In the genomic region with DNA sequence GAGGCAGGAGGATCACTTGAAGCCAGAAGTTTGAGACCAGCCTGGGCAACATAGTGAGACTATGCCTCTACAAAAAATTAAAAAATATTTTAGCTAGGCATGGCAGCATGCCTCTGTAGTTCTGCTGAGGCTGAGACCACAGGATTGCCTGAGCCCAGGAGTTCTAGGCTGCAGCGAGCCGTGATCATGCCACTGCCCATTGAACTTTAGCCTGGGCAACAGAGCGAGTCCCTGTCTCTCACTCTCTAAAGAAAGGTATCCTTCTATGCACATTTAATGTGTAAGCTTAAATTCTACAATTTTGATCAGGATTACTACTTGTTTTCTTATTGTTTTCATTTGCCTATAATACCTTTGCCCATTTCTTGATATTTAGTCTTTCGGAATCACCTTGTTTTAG, we compare ENCODE assay signal across 20 cellular contexts. TPM values are rescaled to one million over a fixed set of nuclear protein-coding genes. Genes with fewer than 3 reads are reported as not detected.
DNase-seq lines count a peak whose midpoint lies in the region; ATAC-seq, FAIRE-seq and TF ChIP-seq lines count a peak whose summit lies in the region.
"Had no signal": no experiment of that assay in that cellular context is flagged by ENCODE, and none has a peak within 500 bp of the region (broad histone marks: within the 10 kb centered on the region; RNA-seq: fewer than 3 reads in every experiment).

No MANE protein-coding gene starts in this region.

- TF ChIP-seq EP300 in HepG2 (IDR thresholded peaks at IDR 0.05; ENCODE audit: low read depth in 2 of 2, low read length in 2 of 2), result no peak
- TF ChIP-seq EP300 in HepG2 (CRISPR knock-in tag; IDR thresholded peaks at IDR 0.05; ENCODE audit: borderline replicate concordance), result no peak

- in situ Hi-C loops in HepG2 (cut with HindIII; ENCODE audit: extremely low pct_ligation_motif_present, low pct_unique_long_range_greater_than_20kb), result no loop called here

- no peak for DNase-seq in HepG2 (ENCODE audit: low spot score)
- no peak for DNase-seq in left lobe of liver (ENCODE audit: low spot score)
- peak; percentile 37 for DNase-seq in renal cortical epithelial cell (ENCODE audit: low read depth)
- DNase-seq in D341Med (ENCODE audit: low spot score), result no peak
- DNase-seq in putamen (ENCODE audit: low spot score), result no peak
- DNase-seq: AML-193; BE2C; CD4-positive, alpha-beta T cell; CD8-positive, alpha-beta memory T cell; DMS53; DMS79 treated with DMSO at 0.1 percent for 48 hours; GF-D8; GOT3; HFFc6 had no signal

- no peak for ATAC-seq in HepG2
- peak; percentile 98 for ATAC-seq in left lobe of liver

- no peak overlapping the region for H3K4me2 ChIP-seq in HepG2 (ENCODE audit: low read depth, low read length)
- H3K4me2 ChIP-seq: BLaER1 treated with 17β-estradiol and CSF1 and Interleukin-3, amounts not matched to agents 10 nM and 100 nM had no signal

- no peaks in the 10 kb centered on the region for H3K79me2 ChIP-seq in HepG2 (ENCODE audit: insufficient read depth, low read length)

- no peak for FAIRE-seq in HepG2 (lab: Jason Lieb, UNC)
- FAIRE-seq: GM12891, H54 had no signal

- TF ChIP-seq CTCF in liver (IDR thresholded peaks at IDR 0.05; ENCODE audit: low read depth, low read length, missing input control) (no peak), HepG2 (CRISPR knock-in tag; IDR thresholded peaks at IDR 0.05) (no peak)

- H3K36me3 ChIP-seq in liver (ENCODE audit: control insufficient read depth in 4 of 4, insufficient read depth in 3 of 4, low read depth in 1 of 4, low read length in 3 of 4) (peaks cover 0 to 1% (median 0%) of the 10 kb centered on the region in 4 donors), HepG2 (replicated peaks in 1 of 2; ENCODE audit: control insufficient read depth in 1 of 2, insufficient read depth in 2 of 2, low read length in 2 of 2) (no peaks in the 10 kb centered on the region)
- H3K36me3 ChIP-seq: BE2C, HAP-1 had no signal

- H3K9ac ChIP-seq in liver (ENCODE audit: low read depth in 1 of 2, low read length in 2 of 2), result no peak overlapping the region
- H3K9ac ChIP-seq in HepG2 (ENCODE audit: insufficient read depth, low read depth, low read length), result no peak overlapping the region
- H3K9ac ChIP-seq: BLaER1 treated with 17β-estradiol and CSF1 and Interleukin-3, amounts not matched to agents 10 nM and 100 nM had no signal

- TF ChIP-seq RAD21 in liver (IDR thresholded peaks at IDR 0.05) (no peak), HepG2 (CRISPR knock-in tag; IDR thresholded peaks at IDR 0.05) (no peak)

- H2AFZ ChIP-seq in HepG2 (ENCODE audit: low read length), result no peak overlapping the region

- TF ChIP-seq POLR2A in HepG2 (IDR thresholded peaks at IDR 0.05; ENCODE audit: insufficient read depth in 1 of 2, low read depth in 2 of 2, low read length in 2 of 2), result no peak

- CTCF ChIA-PET in HepG2 (lab: Yijun Ruan, JAX; ENCODE audit: low intra/inter-chr PET ratio, low total read pairs), result no interaction called here

- 58% methylated on average over 4 of the region's 4 CpGs for WGBS in liver
- WGBS in HepG2 (ENCODE audit: low lambda C conversion rate), result 85% methylated on average over 4 of the region's 4 CpGs

- H3K27me3 ChIP-seq in liver (ENCODE audit: control insufficient read depth in 4 of 4, insufficient read depth in 4 of 4, low read length in 3 of 4), result no peaks in the 10 kb centered on the region
- H3K27me3 ChIP-seq in HepG2 (ENCODE audit: control insufficient read depth in 1 of 2, insufficient read depth in 2 of 2, low read length in 2 of 2), result no peaks in the 10 kb centered on the region
- H3K27me3 ChIP-seq: BE2C; BLaER1 treated with 17β-estradiol and CSF1 and Interleukin-3, amounts not matched to agents 10 nM and 100 nM had no signal

- H3K9me3 ChIP-seq in liver (ENCODE audit: control insufficient read depth in 4 of 4, low read length in 3 of 4) (no peaks in the 10 kb centered on the region), HepG2 (ENCODE audit: low read length) (no peaks in the 10 kb centered on the region)
- H3K9me3 ChIP-seq: BE2C; BLaER1 treated with 17β-estradiol and CSF1 and Interleukin-3, amounts not matched to agents 10 nM and 100 nM; HAP-1 had no signal

- no TSS peak for BruUV-seq in HepG2 (replicated peaks; lab: Mats Ljungman, UMichigan)

- POLR2A ChIA-PET in HepG2 (lab: Yijun Ruan, JAX), result no interaction called here

- no peak overlapping the region for H3K4me3 ChIP-seq in liver (ENCODE audit: low read depth in 1 of 3, low read length in 3 of 3)
- H3K4me3 ChIP-seq in HepG2 (replicated peaks in 1 of 3; ENCODE audit: insufficient read depth in 1 of 3, low read depth in 2 of 3, low read length in 3 of 3), result no peak overlapping the region
- H3K4me3 ChIP-seq: BLaER1 treated with 17β-estradiol and CSF1 and Interleukin-3, amounts not matched to agents 10 nM and 100 nM; HAP-1 had no signal

- peaks cover 0 to 5% (median 2%) of the 10 kb centered on the region in 4 donors for H3K4me1 ChIP-seq in liver (ENCODE audit: control insufficient read depth in 4 of 4, insufficient read depth in 4 of 4, low read length in 3 of 4)
- H3K4me1 ChIP-seq in HepG2 (ENCODE audit: insufficient read depth, low read length), result peaks cover 7% of the 10 kb centered on the region
- H3K4me1 ChIP-seq: BLaER1 treated with 17β-estradiol and CSF1 and Interleukin-3, amounts not matched to agents 10 nM and 100 nM; HAP-1 had no signal

- intact Hi-C loops in HepG2 (cut with micrococcal nuclease; ENCODE audit: unreplicated experiment), result no loop called here

- no peak overlapping the region for H3K27ac ChIP-seq in liver (ENCODE audit: low read depth in 1 of 2, low read length in 2 of 2)
- H3K27ac ChIP-seq in HepG2 (ENCODE audit: extremely low read length, insufficient read depth, low read length), result no peak overlapping the region
- H3K27ac ChIP-seq: 22Rv1; BLaER1 treated with 17β-estradiol and CSF1 and Interleukin-3, amounts not matched to agents 10 nM and 100 nM had no signal

- H4K20me1 ChIP-seq in HepG2 (ENCODE audit: insufficient read depth, low read length), result no peaks in the 10 kb centered on the region

TF ChIP-seq in liver, 16 proteins besides CTCF, POLR2A, EP300 and RAD21 (continues in another document):
- TF ChIP-seq HNF4A (conservative IDR thresholded peaks at IDR 0.05) (peak; percentile 57 to 62), JUND (IDR thresholded peaks at IDR 0.05) (no peak)

TF ChIP-seq in HepG2, 621 proteins besides CTCF, POLR2A, EP300 and RAD21 (continues in another document):
- no peak for TF ChIP-seq SAFB2 (CRISPR knock-in tag; IDR thresholded peaks at IDR 0.05; ENCODE audit: borderline replicate concordance, low read depth)

RNA-seq across cellular contexts. Expression of a gene that starts 26.8 kb away (rescaled TPM):
- 10 to 100 TPM; 18.1 to 57.0 TPM for total RNA-seq in liver
- polyA plus RNA-seq in liver, result 10 to 100 TPM; 18.5 to 30.4 TPM
- 32.8 and 45.5 TPM in 2 replicates for total RNA-seq in HepG2 (2016; rRNA removed; fragmentation: Illumina TruSeq; extraction: Trizol)
- total RNA-seq in HepG2 (2016; cell fraction: cytosol; rRNA removed; fragmentation: Illumina TruSeq; extraction: Trizol; ENCODE audit: low read depth), result 72.1 and 80.6 TPM in 2 replicates
- total RNA-seq in HepG2 (2016; cell fraction: insoluble cytoplasmic fraction; rRNA removed; fragmentation: Illumina TruSeq; extraction: Trizol), result 34.2 and 46.1 TPM in 2 replicates
- 33.4 and 33.6 TPM in 2 replicates for total RNA-seq in HepG2 (2016; cell fraction: membrane; rRNA removed; fragmentation: Illumina TruSeq; extraction: Trizol)
- 29.3 and 32.8 TPM in 2 replicates for total RNA-seq in HepG2 (2016; cell fraction: nucleus; rRNA removed; fragmentation: Illumina TruSeq; extraction: Trizol)
- 15.5 and 17.6 TPM in 2 replicates for polyA plus RNA-seq in HepG2 (2011; rRNA removed)
- polyA plus RNA-seq in HepG2 (2011; cell fraction: cytosol; rRNA removed), result 17.8 and 18.0 TPM in 2 replicates
- 10.2 and 12.7 TPM in 2 replicates for polyA plus RNA-seq in HepG2 (2011; cell fraction: nucleus; rRNA removed)
- 11.5 and 15.3 TPM in 2 replicates for polyA plus RNA-seq in HepG2 (2012)
- polyA plus RNA-seq in HepG2 (2016; cell fraction: cytosol; fragmentation: Illumina TruSeq; extraction: Trizol; ENCODE audit: low read depth), result 1.6 and 1.9 TPM in 2 replicates
- polyA plus RNA-seq in HepG2 (2016; cell fraction: insoluble cytoplasmic fraction; fragmentation: Illumina TruSeq; extraction: Trizol; ENCODE audit: low read depth), result 29.5 and 33.0 TPM in 2 replicates
- 4.7 and 5.0 TPM in 2 replicates for polyA plus RNA-seq in HepG2 (2016; cell fraction: membrane; fragmentation: Illumina TruSeq; extraction: Trizol; ENCODE audit: low read depth)
- polyA plus RNA-seq in HepG2 (2016; cell fraction: nucleus; fragmentation: Illumina TruSeq; extraction: Trizol; ENCODE audit: insufficient read depth, low read depth), result 15.1 and 15.4 TPM in 2 replicates
- polyA minus RNA-seq in HepG2 (2011; rRNA and poly(A)+ RNA removed; ENCODE audit: low replicate concordance), result 26.0 and 77.8 TPM in 2 replicates
- 18.2 and 19.0 TPM in 2 replicates for polyA minus RNA-seq in HepG2 (2011; cell fraction: cytosol; rRNA and poly(A)+ RNA removed)
- polyA minus RNA-seq in HepG2 (2011; cell fraction: nucleus; rRNA and poly(A)+ RNA removed), result 41.5 and 42.8 TPM in 2 replicates
- total RNA-seq in left lobe of liver, result 29.7 TPM
- 52.4 and 62.3 TPM in 2 replicates for total RNA-seq in renal cortical epithelial cell

RNA-seq across cellular contexts. Expression of a gene that starts 41.5 kb away (rescaled TPM):
- total RNA-seq in liver, result 10 to 100 TPM; 27.7 to 36.0 TPM
- polyA plus RNA-seq in liver, result 10 to 100 TPM; 14.0 to 23.3 TPM
- 66.3 and 138 TPM in 2 replicates for total RNA-seq in HepG2 (2016; rRNA removed; fragmentation: Illumina TruSeq; extraction: Trizol)
- total RNA-seq in HepG2 (2016; cell fraction: cytosol; rRNA removed; fragmentation: Illumina TruSeq; extraction: Trizol; ENCODE audit: low read depth), result 16.9 and 17.5 TPM in 2 replicates
- total RNA-seq in HepG2 (2016; cell fraction: insoluble cytoplasmic fraction; rRNA removed; fragmentation: Illumina TruSeq; extraction: Trizol), result 67.4 and 133 TPM in 2 replicates
- total RNA-seq in HepG2 (2016; cell fraction: membrane; rRNA removed; fragmentation: Illumina TruSeq; extraction: Trizol), result 39.0 and 53.3 TPM in 2 replicates
- total RNA-seq in HepG2 (2016; cell fraction: nucleus; rRNA removed; fragmentation: Illumina TruSeq; extraction: Trizol), result 49.0 and 49.9 TPM in 2 replicates
- polyA plus RNA-seq in HepG2 (2011; rRNA removed), result 25.7 and 37.8 TPM in 2 replicates
- polyA plus RNA-seq in HepG2 (2011; cell fraction: cytosol; rRNA removed), result 15.6 and 21.6 TPM in 2 replicates
- 7.0 and 7.2 TPM in 2 replicates for polyA plus RNA-seq in HepG2 (2011; cell fraction: nucleus; rRNA removed)
- polyA plus RNA-seq in HepG2 (2012), result 58.5 and 91.3 TPM in 2 replicates
- 14.3 and 14.8 TPM in 2 replicates for polyA plus RNA-seq in HepG2 (2016; cell fraction: cytosol; fragmentation: Illumina TruSeq; extraction: Trizol; ENCODE audit: low read depth)
- polyA plus RNA-seq in HepG2 (2016; cell fraction: insoluble cytoplasmic fraction; fragmentation: Illumina TruSeq; extraction: Trizol; ENCODE audit: low read depth), result 152 and 162 TPM in 2 replicates
- 29.6 and 29.9 TPM in 2 replicates for polyA plus RNA-seq in HepG2 (2016; cell fraction: membrane; fragmentation: Illumina TruSeq; extraction: Trizol; ENCODE audit: low read depth)
- polyA plus RNA-seq in HepG2 (2016; cell fraction: nucleus; fragmentation: Illumina TruSeq; extraction: Trizol; ENCODE audit: insufficient read depth, low read depth), result 46.6 and 52.8 TPM in 2 replicates
- 8.9 and 27.8 TPM in 2 replicates for polyA minus RNA-seq in HepG2 (2011; rRNA and poly(A)+ RNA removed; ENCODE audit: low replicate concordance)
- 34.3 and 37.6 TPM in 2 replicates for polyA minus RNA-seq in HepG2 (2011; cell fraction: cytosol; rRNA and poly(A)+ RNA removed)
- polyA minus RNA-seq in HepG2 (2011; cell fraction: nucleus; rRNA and poly(A)+ RNA removed), result 61.2 and 72.2 TPM in 2 replicates
- 23.5 TPM for total RNA-seq in left lobe of liver
- 66.0 and 111 TPM in 2 replicates for total RNA-seq in renal cortical epithelial cell
